8 cellular contexts compared by ENCODE assay signal in the genomic region with DNA sequence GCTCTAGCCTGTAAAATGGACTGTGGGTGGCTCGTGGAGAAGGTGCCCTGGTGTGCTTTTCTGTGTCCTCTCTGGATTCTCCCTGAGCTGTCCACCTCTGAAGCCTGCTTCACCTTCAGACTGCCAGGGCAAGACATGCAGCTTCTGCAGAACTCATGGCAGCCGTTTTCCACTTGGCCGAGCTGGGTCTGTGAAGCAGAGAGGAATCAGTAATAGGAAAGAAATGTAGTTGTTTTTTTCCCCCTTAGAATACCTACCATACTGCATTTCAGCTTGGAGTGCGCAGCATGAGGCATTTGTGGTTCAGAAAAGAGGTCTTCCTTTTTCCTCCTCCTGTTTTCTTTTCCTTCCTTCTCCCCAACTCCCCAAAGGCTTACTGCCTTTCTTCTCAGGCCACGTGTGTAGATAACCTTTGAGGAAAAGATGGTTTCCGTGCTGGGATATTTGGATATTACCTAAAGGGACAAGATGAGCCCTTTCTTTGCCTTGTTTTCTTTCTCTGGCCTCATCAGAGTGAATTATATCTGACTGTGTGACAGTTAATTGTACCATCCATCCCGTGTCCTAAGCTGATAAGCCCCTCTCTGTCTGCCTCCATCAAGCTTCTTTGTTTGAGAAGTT. TPM values are rescaled to one million over a fixed set of nuclear protein-coding genes. Genes with fewer than 3 reads are reported as not detected.
DNase-seq lines count a peak whose midpoint lies in the region; ATAC-seq and TF ChIP-seq lines count a peak whose summit lies in the region.

No MANE protein-coding gene starts in this region.

- H3K27ac ChIP-seq in SK-N-MC, result peak overlapping the region; percentile 59
- H3K27ac ChIP-seq in spleen, result peak overlapping the region in 6 of 8 donors; percentile 59 to 88 (median 82)

- no peak for TF ChIP-seq POLR2A in spleen (IDR thresholded peaks at IDR 0.05)

- TF ChIP-seq CTCF in spleen (IDR thresholded peaks at IDR 0.05 in 8 of 11, conservative IDR thresholded peaks at IDR 0.05 in 3 of 11), result no peak

- intact Hi-C loops in spleen (cut with DNase I; ENCODE audit: low total_unique reads), result no loop called here

- WGBS in spleen, 5 donors, result 28 to 41% (median 39%) methylated on average over 7 of the region's 7 CpGs

- H3K27me3 ChIP-seq in spleen (replicated peaks in 1 of 7), result no peaks in the 10 kb centered on the region

- H3K4me3 ChIP-seq in SK-N-MC (no peak overlapping the region), spleen (peak overlapping the region in 2 of 8 donors; percentile 2 to 51)

- DNase-seq in SK-N-MC (ENCODE audit: low read depth, low spot score) (no peak), glomerular visceral epithelial cell (ENCODE audit: extremely low spot score) (peak; percentile 63), spleen (no peak), NCI-H446 (lab: John Stamatoyannopoulos, UW) (no peak), AG08396 (ENCODE audit: low spot score) (no peak), cerebellar cortex (ENCODE audit: low spot score) (no peak)

- peaks cover 16% of the 10 kb centered on the region for H3K36me3 ChIP-seq in SK-N-MC (ENCODE audit: insufficient read depth, low read length)
- no peaks in the 10 kb centered on the region for H3K36me3 ChIP-seq in spleen

- peaks cover 24 to 94% (median 76%) of the 10 kb centered on the region in 6 donors for H3K4me1 ChIP-seq in spleen

- H3K9me3 ChIP-seq in SK-N-MC (ENCODE audit: low read depth, low read length) (no peaks in the 10 kb centered on the region), spleen (no peaks in the 10 kb centered on the region)

- peak; percentile 1 for ATAC-seq in HG02870 (IDR thresholded peaks at IDR 0.05; ENCODE audit: unreplicated experiment)
- no peak for ATAC-seq in HG03045 (IDR thresholded peaks at IDR 0.05; ENCODE audit: unreplicated experiment)

- no peak overlapping the region for H3K9ac ChIP-seq in SK-N-MC (ENCODE audit: insufficient read length)

RNA-seq across cellular contexts. Expression of a gene that starts 39.4 kb away (rescaled TPM):
- 10 to 100 TPM; 48.5 to 72.0 (median 58.1) TPM for total RNA-seq in spleen
- 1 to 10 TPM; 3.2 to 7.4 (median 4.7) TPM for polyA plus RNA-seq in spleen
